In genomic region chr2:226727251-226727650, GRCh38 we compare ENCODE assay signal across 2 cellular contexts.
TF ChIP-seq lines count a peak whose summit lies in the region.

No MANE protein-coding gene starts in this region.

TF ChIP-seq in HepG2, 621 proteins besides CTCF, POLR2A, EP300 and RAD21:
- TF ChIP-seq ZBTB40 (IDR thresholded peaks at IDR 0.05), result peak; percentile 62
- peak; percentile 98 for TF ChIP-seq ZBTB40 (CRISPR knock-in tag; IDR thresholded peaks at IDR 0.05)
- no peak for TF ChIP-seq ZFP82 (CRISPR knock-in tag; IDR thresholded peaks at IDR 0.05; ENCODE audit: borderline replicate concordance)

TF ChIP-seq in GM12878, 131 proteins besides CTCF, POLR2A, EP300 and RAD21 (continued from another document):
- TF ChIP-seq PKNOX1 (IDR thresholded peaks at IDR 0.05) (no peak), GATAD2B (conservative IDR thresholded peaks at IDR 0.05; ENCODE audit: low read depth) (no peak)
